Comparison of ENCODE assay signal across 24 cellular contexts in the genomic region with DNA sequence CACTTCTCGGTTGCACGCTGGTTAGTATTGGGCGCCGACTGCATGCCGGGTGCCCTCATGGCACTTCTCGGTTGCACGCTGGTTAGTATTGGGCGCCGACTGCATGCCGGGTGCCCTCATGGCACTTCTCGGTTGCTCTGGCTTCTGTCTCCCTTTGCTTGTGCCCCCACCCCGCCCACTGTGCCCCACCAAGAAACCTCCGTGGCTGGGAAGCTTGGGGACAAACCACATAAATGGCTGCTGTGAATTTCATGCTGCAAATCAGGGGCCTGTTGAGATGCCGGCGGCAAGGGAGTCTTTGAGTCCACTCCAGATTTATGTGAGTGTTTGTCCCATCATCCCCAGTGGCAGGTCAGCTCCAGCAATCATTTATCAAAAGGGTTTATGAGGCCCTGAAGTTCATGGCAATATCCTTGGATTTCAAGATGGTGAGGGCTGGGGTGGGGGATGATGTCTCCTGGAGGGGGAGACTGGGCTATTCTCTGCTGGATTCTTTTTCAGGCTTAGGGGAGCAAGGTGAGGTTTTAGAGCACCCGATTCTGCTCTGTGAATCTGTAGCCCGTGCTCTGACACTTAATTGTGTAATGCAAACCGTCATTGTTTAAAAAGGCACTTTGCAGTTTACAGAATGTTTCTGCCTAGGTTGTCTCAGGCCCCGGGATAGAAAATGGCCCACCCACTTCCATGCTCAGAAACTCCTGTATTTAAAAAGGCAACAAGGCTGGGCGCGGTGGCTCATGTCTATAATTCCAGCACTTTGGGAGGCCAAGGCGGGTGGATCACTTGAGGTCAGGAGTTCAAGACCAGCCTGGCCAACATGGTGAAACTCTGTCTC. TPM values are rescaled to one million over a fixed set of nuclear protein-coding genes. Genes with fewer than 3 reads are reported as not detected.
"Had no signal": no experiment of that assay in that cellular context is flagged by ENCODE, and none has a peak within 500 bp of the region (broad histone marks: within the 10 kb centered on the region; RNA-seq: fewer than 3 reads in every experiment).

No MANE protein-coding gene starts in this region.

- H3K9me3 ChIP-seq: ascending aorta, colonic mucosa, heart left ventricle, neutrophil, testis, upper lobe of left lung had no signal

- H3K9ac ChIP-seq: parathyroid adenoma had no signal

- H3K4me3 ChIP-seq: ascending aorta, colonic mucosa, heart left ventricle, skin epidermis, testis, upper lobe of left lung had no signal

- H3K79me2 ChIP-seq: parathyroid adenoma had no signal

- H2AFZ ChIP-seq: parathyroid adenoma had no signal

- H3K36me3 ChIP-seq: ascending aorta, colonic mucosa, heart left ventricle, neutrophil, upper lobe of left lung, WERI-Rb-1 had no signal

- ATAC-seq: activated T-cell treated with anti-CD3 and anti-CD28 coated beads, Interleukin-2, amount 50 U/mL, for 72 hours; natural killer cell had no signal

- H3K27ac ChIP-seq: neutrophil, parathyroid adenoma, WERI-Rb-1 had no signal

- H3K27me3 ChIP-seq: ascending aorta, colonic mucosa, testis, upper lobe of left lung had no signal

- DNase-seq: activated CD4-positive, alpha-beta T cell treated with anti-CD3 and anti-CD28 coated beads for 1 hour; activated CD4-positive, alpha-beta T cell treated with anti-CD3 and anti-CD28 coated beads, Interleukin-2, amount 50 U/mL, for 4 hours; activated effector memory CD4-positive, alpha-beta T cell treated with anti-CD3 and anti-CD28 coated beads, Interleukin-2, amount 50 U/mL, for 16 hours; activated naive CD4-positive, alpha-beta T cell treated with anti-CD3 and anti-CD28 coated beads, Interleukin-2, amount 50 U/mL, for 16 hours; activated T-cell treated with anti-CD3 and anti-CD28 coated beads, Interleukin-2, amount 50 U/mL, for 72 hours; colonic mucosa; foreskin melanocyte; immature natural killer cell; kidney glomerular epithelial cell; mesendoderm; natural killer cell; stimulated activated CD4-positive, alpha-beta T cell treated with anti-CD3 and anti-CD28 coated beads, Interleukin-2, amount 100 ng/mL, for 48 hours; upper lobe of left lung; WERI-Rb-1 had no signal

RNA-seq across cellular contexts. Expression of a gene that starts 51.2 kb away (rescaled TPM):
- total RNA-seq: activated CD8-positive, alpha-beta memory T cell treated with anti-CD3 and anti-CD28 coated beads for 36 hours; activated T-cell treated with anti-CD3 and anti-CD28 coated beads, Interleukin-2, amount 50 U/mL, for 72 hours; ascending aorta; epithelial cell of proximal tubule; heart left ventricle; lower leg skin; natural killer cell; renal cortical epithelial cell had no signal
- polyA plus RNA-seq: heart left ventricle had no signal
